22 cellular contexts compared by ENCODE assay signal in the genomic region with DNA sequence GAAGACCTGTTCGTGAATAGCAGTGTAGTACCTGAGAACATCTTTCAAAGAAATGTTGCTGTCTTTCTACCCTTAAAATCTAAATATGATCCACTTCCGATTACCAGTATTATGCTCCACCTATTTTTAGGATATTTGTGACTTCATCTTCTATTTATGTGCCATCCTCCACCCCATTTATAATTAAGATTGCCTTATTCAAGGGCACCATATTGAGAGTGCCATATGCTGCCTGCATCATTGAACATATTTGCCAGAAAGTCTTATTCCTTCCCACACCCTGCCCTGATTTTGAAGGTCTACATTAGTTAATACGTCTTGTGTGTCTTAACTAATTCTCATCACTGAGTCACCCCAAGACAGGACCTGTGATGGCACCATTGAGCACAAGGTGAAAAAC.
DNase-seq lines count a peak whose midpoint lies in the region; ATAC-seq lines count a peak whose summit lies in the region.
"Had no signal": no experiment of that assay in that cellular context is flagged by ENCODE, and none has a peak within 500 bp of the region (broad histone marks: within the 10 kb centered on the region; RNA-seq: fewer than 3 reads in every experiment).

No MANE protein-coding gene starts in this region.

- ATAC-seq in GM21423 (IDR thresholded peaks at IDR 0.05; ENCODE audit: unreplicated experiment) (no peak), HG03097 (IDR thresholded peaks at IDR 0.05; ENCODE audit: low FRiP score, unreplicated experiment) (no peak)
- ATAC-seq: A549, GM12878 had no signal

- DNase-seq in DMS 273 treated with DMSO at 0.1 percent for 48 hours (lab: John Stamatoyannopoulos, UW), result peak; percentile 15
- DNase-seq in NCI-H2171 (lab: John Stamatoyannopoulos, UW), result peak; percentile 55
- DNase-seq in NCI-H446 treated with DMSO at 0.1 percent for 48 hours (lab: John Stamatoyannopoulos, UW), result peak; percentile 88
- peak; percentile 65 for DNase-seq in cerebellum (ENCODE audit: low spot score)
- no peak for DNase-seq in occipital lobe (lab: John Stamatoyannopoulos, UW)
- DNase-seq in NCI-H510A treated with DMSO at 0.1 percent for 48 hours (lab: John Stamatoyannopoulos, UW), result no peak
- DNase-seq: 8988T; ACHN; AML-193; BE2C; CD4-positive, alpha-beta T cell; CD8-positive, alpha-beta memory T cell; DMS153; DND-41; GDM1; GOT3; H7; HCEC 1CT had no signal

Comparison
In these comparisons a context has a peak if more than half of its experiments do, and no peak if none do; other contexts are left out.
1. DNase-seq: peak in DMS 273 treated with DMSO at 0.1 percent for 48 hours (single experiment), NCI-H2171 (single experiment), NCI-H446 treated with DMSO at 0.1 percent for 48 hours (single experiment) and cerebellum (single experiment); none in occipital lobe (single experiment) and NCI-H510A treated with DMSO at 0.1 percent for 48 hours (single experiment).